In genomic region chr16:11687606-11688519, GRCh38 we compare ENCODE assay signal across 1 cellular context.
TF ChIP-seq lines count a peak whose summit lies in the region.

No MANE protein-coding gene starts in this region.

TF ChIP-seq in IMR-90, 13 proteins besides CTCF, POLR2A, EP300 and RAD21 (continued from another document):
- TF ChIP-seq, protein P1, sequence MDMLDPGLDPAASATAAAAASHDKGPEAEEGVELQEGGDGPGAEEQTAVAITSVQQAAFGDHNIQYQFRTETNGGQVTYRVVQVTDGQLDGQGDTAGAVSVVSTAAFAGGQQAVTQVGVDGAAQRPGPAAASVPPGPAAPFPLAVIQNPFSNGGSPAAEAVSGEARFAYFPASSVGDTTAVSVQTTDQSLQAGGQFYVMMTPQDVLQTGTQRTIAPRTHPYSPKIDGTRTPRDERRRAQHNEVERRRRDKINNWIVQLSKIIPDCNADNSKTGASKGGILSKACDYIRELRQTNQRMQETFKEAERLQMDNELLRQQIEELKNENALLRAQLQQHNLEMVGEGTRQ (IDR thresholded peaks at IDR 0.05; ENCODE audit: low read depth, low read length) = no peak
- TF ChIP-seq RFX5 (IDR thresholded peaks at IDR 0.05; ENCODE audit: low read depth, low read length) (no peak), BHLHE40 (IDR thresholded peaks at IDR 0.05; ENCODE audit: low read depth, low read length) (no peak), MXI1 (IDR thresholded peaks at IDR 0.05; ENCODE audit: borderline replicate concordance, low read depth, low read length) (no peak), CHD1 (IDR thresholded peaks at IDR 0.05; ENCODE audit: low read depth, low read length) (no peak), SMC3 (IDR thresholded peaks at IDR 0.05; ENCODE audit: low read depth, low read length) (no peak), MAZ (IDR thresholded peaks at IDR 0.05; ENCODE audit: borderline replicate concordance, low read depth, low read length) (no peak), NFE2L2 (IDR thresholded peaks at IDR 0.05; ENCODE audit: low read depth, low read length) (no peak), RCOR1 (IDR thresholded peaks at IDR 0.05; ENCODE audit: insufficient replicate concordance, low read length) (no peak), MAFK (IDR thresholded peaks at IDR 0.05; ENCODE audit: low read depth, low read length) (no peak), CEBPB (IDR thresholded peaks at IDR 0.05; ENCODE audit: low read depth, low read length) (no peak)
- TF ChIP-seq, protein P2, sequence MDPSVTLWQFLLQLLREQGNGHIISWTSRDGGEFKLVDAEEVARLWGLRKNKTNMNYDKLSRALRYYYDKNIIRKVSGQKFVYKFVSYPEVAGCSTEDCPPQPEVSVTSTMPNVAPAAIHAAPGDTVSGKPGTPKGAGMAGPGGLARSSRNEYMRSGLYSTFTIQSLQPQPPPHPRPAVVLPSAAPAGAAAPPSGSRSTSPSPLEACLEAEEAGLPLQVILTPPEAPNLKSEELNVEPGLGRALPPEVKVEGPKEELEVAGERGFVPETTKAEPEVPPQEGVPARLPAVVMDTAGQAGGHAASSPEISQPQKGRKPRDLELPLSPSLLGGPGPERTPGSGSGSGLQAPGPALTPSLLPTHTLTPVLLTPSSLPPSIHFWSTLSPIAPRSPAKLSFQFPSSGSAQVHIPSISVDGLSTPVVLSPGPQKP (IDR thresholded peaks at IDR 0.05; ENCODE audit: borderline replicate concordance, low read depth, low read length) = no peak
